Comparison of ENCODE assay signal across 18 cellular contexts in genomic region chr22:26450453-26451185, GRCh38.
"Had no signal": no experiment of that assay in that cellular context is flagged by ENCODE, and none has a peak within 500 bp of the region (broad histone marks: within the 10 kb centered on the region; RNA-seq: fewer than 3 reads in every experiment).

No MANE protein-coding gene starts in this region.

- H3K4me3 ChIP-seq: coronary artery, gastrocnemius medialis, heart left ventricle, left ventricle myocardium inferior, tibial nerve had no signal

- H3K9me3 Mint-ChIP-seq: activated naive CD8-positive, alpha-beta T cell treated with anti-CD3 and anti-CD28 coated beads, Interleukin-2, amount 10 ng/mL, durations not matched to agents 7 days and 5 days; neural crest cell; stimulated activated naive CD8-positive, alpha-beta T cell treated with anti-CD3 and anti-CD28 coated beads, Interleukin-15, Interleukin-2, amounts not matched to agents 100 ng/mL and 50 ng/mL, for 24 hours had no signal

- DNase-seq: activated CD4-positive, alpha-beta T cell treated with anti-CD3 and anti-CD28 coated beads for 36 hours; activated CD4-positive, alpha-beta T cell treated with anti-CD3 and anti-CD28 coated beads, Interleukin-2, amount 50 U/mL, for 48 hours; activated naive CD4-positive, alpha-beta T cell; activated naive CD8-positive, alpha-beta T cell treated with anti-CD3 and anti-CD28 coated beads, Interleukin-2, amount 10 ng/mL, durations not matched to agents 7 days and 5 days; anterior cingulate cortex; gastrocnemius medialis; heart left ventricle; kidney glomerular epithelial cell; left ventricle myocardium inferior; mammary epithelial cell; T-helper 2 cell had no signal

- H3K9me3 ChIP-seq: gastrocnemius medialis, heart left ventricle, left ventricle myocardium inferior, tibial nerve had no signal

- ATAC-seq: activated CD4-positive, alpha-beta T cell treated with anti-CD3 and anti-CD28 coated beads for 36 hours; esophagus mucosa; gastrocnemius medialis; heart left ventricle had no signal

- H3K27ac Mint-ChIP-seq: activated CD4-positive, alpha-beta T cell treated with anti-CD3 and anti-CD28 coated beads for 36 hours; activated naive CD8-positive, alpha-beta T cell treated with anti-CD3 and anti-CD28 coated beads, Interleukin-2, amount 10 ng/mL, durations not matched to agents 7 days and 5 days; progenitor cell of endocrine pancreas had no signal

- H3K27me3 ChIP-seq: gastrocnemius medialis, heart left ventricle, tibial nerve had no signal

- H3K27ac ChIP-seq: coronary artery, gastrocnemius medialis, heart left ventricle, left ventricle myocardium inferior, tibial nerve, VCaP had no signal

- H3K4me1 Mint-ChIP-seq: activated CD4-positive, alpha-beta T cell treated with anti-CD3 and anti-CD28 coated beads for 36 hours; neural crest cell had no signal

- H3K27me3 Mint-ChIP-seq: activated CD4-positive, alpha-beta T cell treated with anti-CD3 and anti-CD28 coated beads for 36 hours; activated naive CD8-positive, alpha-beta T cell treated with anti-CD3 and anti-CD28 coated beads, Interleukin-2, amount 10 ng/mL, durations not matched to agents 7 days and 5 days; progenitor cell of endocrine pancreas; stimulated activated naive CD8-positive, alpha-beta T cell treated with anti-CD3 and anti-CD28 coated beads, Interleukin-15, Interleukin-2, amounts not matched to agents 100 ng/mL and 50 ng/mL, for 24 hours had no signal

- H3K4me3 Mint-ChIP-seq: activated CD4-positive, alpha-beta T cell treated with anti-CD3 and anti-CD28 coated beads for 36 hours; activated naive CD8-positive, alpha-beta T cell treated with anti-CD3 and anti-CD28 coated beads, Interleukin-2, amount 10 ng/mL, durations not matched to agents 7 days and 5 days; neural crest cell; stimulated activated naive CD8-positive, alpha-beta T cell treated with anti-CD3 and anti-CD28 coated beads, Interleukin-15, Interleukin-2, amounts not matched to agents 100 ng/mL and 50 ng/mL, for 24 hours had no signal

- H3K4me1 ChIP-seq: tibial nerve had no signal
